In genomic region chr16:22973451-22973991, GRCh38 we compare ENCODE assay signal across 15 cellular contexts.
DNase-seq lines count a peak whose midpoint lies in the region; ATAC-seq and TF ChIP-seq lines count a peak whose summit lies in the region.
"Had no signal": no experiment of that assay in that cellular context is flagged by ENCODE, and none has a peak within 500 bp of the region (broad histone marks: within the 10 kb centered on the region; RNA-seq: fewer than 3 reads in every experiment).

No MANE protein-coding gene starts in this region.

- H3K27me3 Mint-ChIP-seq in T-cell (peaks cover 17 to 30% of the 10 kb centered on the region in 2 donors), neural progenitor cell (ENCODE audit: insufficient read depth, low read depth) (peaks cover 4% of the 10 kb centered on the region)

- H3K4me1 Mint-ChIP-seq in T-cell (no peaks in the 10 kb centered on the region), neural progenitor cell (peaks cover 11% of the 10 kb centered on the region)

- H2BK12ac ChIP-seq in trophoblast cell (ENCODE audit: low read length): no peak overlapping the region

- H3K9me3 ChIP-seq in BE2C: no peaks in the 10 kb centered on the region
- H3K9me3 ChIP-seq in Loucy (ENCODE audit: insufficient read depth, low read depth, low read length): no peaks in the 10 kb centered on the region
- no peaks in the 10 kb centered on the region for H3K9me3 ChIP-seq in esophagus muscularis mucosa
- no peaks in the 10 kb centered on the region for H3K9me3 ChIP-seq in trophoblast cell (ENCODE audit: insufficient read depth, low read depth, low read length)
- H3K9me3 ChIP-seq in neural progenitor cell (ENCODE audit: low read depth): no peaks in the 10 kb centered on the region

- H3K9ac ChIP-seq in Loucy (ENCODE audit: low read depth, low read length, poor library complexity, severe bottlenecking) (no peak overlapping the region), trophoblast cell (ENCODE audit: low read length) (no peak overlapping the region), neural progenitor cell (no peak overlapping the region)

- no peak overlapping the region for H3K23ac ChIP-seq in trophoblast cell (ENCODE audit: low read length)

- H3K27me3 ChIP-seq in BE2C: no peaks in the 10 kb centered on the region
- no peaks in the 10 kb centered on the region for H3K27me3 ChIP-seq in Loucy (ENCODE audit: insufficient read depth, low read length, poor library complexity, severe bottlenecking)
- H3K27me3 ChIP-seq in esophagus muscularis mucosa: peaks cover 0 to 11% (median 0%) of the 10 kb centered on the region in 4 donors
- no peaks in the 10 kb centered on the region for H3K27me3 ChIP-seq in trophoblast cell (ENCODE audit: insufficient read depth, low read length)
- H3K27me3 ChIP-seq in neural progenitor cell: no peaks in the 10 kb centered on the region

- no peak overlapping the region for H3K4me3 Mint-ChIP-seq in T-cell
- H3K4me3 Mint-ChIP-seq in neural progenitor cell: no peak overlapping the region
- H3K4me3 Mint-ChIP-seq: CD14-positive monocyte; CD8-positive, alpha-beta T cell had no signal

- H3K27ac Mint-ChIP-seq in T-cell (no peak overlapping the region), neural progenitor cell (no peak overlapping the region)
- H3K27ac Mint-ChIP-seq: CD14-positive monocyte; CD8-positive, alpha-beta T cell had no signal

- TF ChIP-seq CTCF in BE2C (IDR thresholded peaks at IDR 0.05; ENCODE audit: low read depth, low read length): peak; percentile 32
- TF ChIP-seq CTCF in Loucy (conservative IDR thresholded peaks at IDR 0.05; ENCODE audit: low read length): 0 out of 2 replicates have a peak, but pooled peaks have one; percentile 18
- no peak for TF ChIP-seq CTCF in esophagus muscularis mucosa (IDR thresholded peaks at IDR 0.05)
- no peak for TF ChIP-seq CTCF in neural progenitor cell (IDR thresholded peaks at IDR 0.05)

- H3K9me3 Mint-ChIP-seq in T-cell (no peaks in the 10 kb centered on the region), neural progenitor cell (no peaks in the 10 kb centered on the region)
- H3K9me3 Mint-ChIP-seq: CD14-positive monocyte; CD8-positive, alpha-beta T cell had no signal

- H3K4me2 ChIP-seq in Loucy (ENCODE audit: low read depth, low read length, poor library complexity, severe bottlenecking): no peak overlapping the region
- no peak overlapping the region for H3K4me2 ChIP-seq in trophoblast cell (ENCODE audit: low read length)
- no peak overlapping the region for H3K4me2 ChIP-seq in neural progenitor cell

- H3K79me2 ChIP-seq in Loucy (ENCODE audit: insufficient read depth, low read length): no peaks in the 10 kb centered on the region
- no peaks in the 10 kb centered on the region for H3K79me2 ChIP-seq in trophoblast cell (ENCODE audit: control insufficient read depth, insufficient read depth, low read length, poor library complexity)
- H3K79me2 ChIP-seq in neural progenitor cell (ENCODE audit: low read depth): no peaks in the 10 kb centered on the region

- H3K18ac ChIP-seq in trophoblast cell (ENCODE audit: low read length): no peak overlapping the region

- no peaks in the 10 kb centered on the region for H3F3A ChIP-seq in Loucy (ENCODE audit: low read depth)
- H3F3A ChIP-seq in neural progenitor cell (ENCODE audit: low read depth): no peaks in the 10 kb centered on the region

- CTCF ChIA-PET in T-cell (lab: Charles Lee): no interaction called here

- intact Hi-C loops in esophagus muscularis mucosa (cut with DNase I): no loop called here

- H3K4ac ChIP-seq in trophoblast cell (ENCODE audit: low read depth, low read length): no peak overlapping the region

- no peak overlapping the region for H2BK120ac ChIP-seq in trophoblast cell (ENCODE audit: insufficient read depth, low read length, poor library complexity)

- peaks cover 32% of the 10 kb centered on the region for H3K4me1 ChIP-seq in BE2C
- H3K4me1 ChIP-seq in Loucy (ENCODE audit: insufficient read depth, low read length, poor library complexity, severe bottlenecking): no peaks in the 10 kb centered on the region
- peaks cover 4 to 13% (median 10%) of the 10 kb centered on the region in 4 donors for H3K4me1 ChIP-seq in esophagus muscularis mucosa
- H3K4me1 ChIP-seq in trophoblast cell (ENCODE audit: control insufficient read depth in 1 of 2, insufficient read depth in 2 of 2, low read length in 2 of 2): no peaks in the 10 kb centered on the region
- peaks cover 10% of the 10 kb centered on the region for H3K4me1 ChIP-seq in neural progenitor cell

- no peak for TF ChIP-seq POLR2A in esophagus muscularis mucosa (IDR thresholded peaks at IDR 0.05; ENCODE audit: low read depth)

- no peak overlapping the region for H4K12ac ChIP-seq in trophoblast cell (ENCODE audit: low read depth, low read length)

- H3K36me3 Mint-ChIP-seq in T-cell: no peaks in the 10 kb centered on the region
- no peaks in the 10 kb centered on the region for H3K36me3 Mint-ChIP-seq in neural progenitor cell
- H3K36me3 Mint-ChIP-seq: CD14-positive monocyte; CD8-positive, alpha-beta T cell had no signal

- DNase-seq in SIG-M5 treated with dmso at 0.1 percent for 504 hours (lab: John Stamatoyannopoulos, UW; ENCODE audit: unreplicated experiment) (peak; percentile 5), SIG-M5 (lab: John Stamatoyannopoulos, UW) (no peak), BE2C (no peak), esophagus muscularis mucosa (ENCODE audit: extremely low spot score) (peak; percentile 57), T-cell (no peak), trophoblast cell (no peak), neural progenitor cell (ENCODE audit: low spot score) (no peak)
- DNase-seq: CD8-positive, alpha-beta T cell; COR-L47; DMS153; GF-D8; IMR-90 had no signal

- no peaks in the 10 kb centered on the region for H3K36me3 ChIP-seq in BE2C
- H3K36me3 ChIP-seq in Loucy (ENCODE audit: insufficient read depth, low read length): no peaks in the 10 kb centered on the region
- no peaks in the 10 kb centered on the region for H3K36me3 ChIP-seq in esophagus muscularis mucosa
- no peaks in the 10 kb centered on the region for H3K36me3 ChIP-seq in trophoblast cell (ENCODE audit: control insufficient read depth in 1 of 2, insufficient read depth in 2 of 2, low read length in 2 of 2)
- no peaks in the 10 kb centered on the region for H3K36me3 ChIP-seq in neural progenitor cell

- TF ChIP-seq EP300 in esophagus muscularis mucosa (IDR thresholded peaks at IDR 0.05): no peak

- no peaks in the 10 kb centered on the region for H3K9me2 ChIP-seq in Loucy (replicated peaks; ENCODE audit: low read depth, low read length)

- POLR2A ChIA-PET in T-cell (lab: Charles Lee): no interaction called here

- no peak overlapping the region for H3K14ac ChIP-seq in trophoblast cell (ENCODE audit: low read length)

- H4K20me1 ChIP-seq in Loucy (ENCODE audit: insufficient read depth, low read length, poor library complexity, severe bottlenecking) (no peaks in the 10 kb centered on the region), neural progenitor cell (ENCODE audit: low read depth) (no peaks in the 10 kb centered on the region)

- H2BK5ac ChIP-seq in trophoblast cell (ENCODE audit: low read depth, low read length, poor library complexity): no peak overlapping the region

- H3K27ac ChIP-seq in esophagus muscularis mucosa (replicated peaks in 1 of 4): no peak overlapping the region
- H3K27ac ChIP-seq in trophoblast cell (ENCODE audit: low read depth, low read length): no peak overlapping the region
- no peak overlapping the region for H3K27ac ChIP-seq in neural progenitor cell
- H3K27ac ChIP-seq: HL-60 had no signal

- no peak overlapping the region for H4K91ac ChIP-seq in trophoblast cell (ENCODE audit: low read depth, low read length)

- H2AFZ ChIP-seq in Loucy (ENCODE audit: low read length) (no peak overlapping the region), trophoblast cell (ENCODE audit: insufficient read depth, low read length, poor library complexity) (no peak overlapping the region), neural progenitor cell (replicated peaks) (no peak overlapping the region)

- no peak overlapping the region for H2AK5ac ChIP-seq in trophoblast cell (ENCODE audit: low read length)

- ATAC-seq in T-cell (replicated peaks in 1 of 4): no peak
- ATAC-seq: CD8-positive, alpha-beta T cell had no signal

- H3K79me1 ChIP-seq in trophoblast cell (ENCODE audit: low read length): no peaks in the 10 kb centered on the region

- H4K8ac ChIP-seq in trophoblast cell (ENCODE audit: low read depth, low read length): no peak overlapping the region

- H3K4me3 ChIP-seq in BE2C (ENCODE audit: low read depth, low read length) (no peak overlapping the region), Loucy (ENCODE audit: low read length, poor library complexity, severe bottlenecking) (no peak overlapping the region), esophagus muscularis mucosa (no peak overlapping the region), trophoblast cell (ENCODE audit: low read depth, low read length) (no peak overlapping the region), neural progenitor cell (no peak overlapping the region)

Comparison
In these comparisons a context has a peak if more than half of its experiments do, and no peak if none do; other contexts are left out.
1. DNase-seq: peak in SIG-M5 treated with dmso at 0.1 percent for 504 hours (single experiment) and esophagus muscularis mucosa (single experiment); none in SIG-M5 (single experiment), BE2C (single experiment), T-cell (0 of 34), trophoblast cell (0 of 2) and neural progenitor cell (single experiment).
2. CTCF ChIP-seq: peak in BE2C (single experiment) and Loucy (single experiment); none in esophagus muscularis mucosa (0 of 3) and neural progenitor cell (single experiment).